In genomic region chr1:182281541-182281940, GRCh38 we compare ENCODE assay signal across 1 cellular context.
TF ChIP-seq lines count a peak whose summit lies in the region.

No MANE protein-coding gene starts in this region.

TF ChIP-seq in WTC11, 78 proteins besides CTCF, POLR2A, EP300 and RAD21 (continued from another document):
- TF ChIP-seq STAT6 (CRISPR knock-in tag; conservative IDR thresholded peaks at IDR 0.05; ENCODE audit: low read depth) (no peak), GTF2I (CRISPR knock-in tag; conservative IDR thresholded peaks at IDR 0.05) (no peak), IRF1 (CRISPR knock-in tag; IDR thresholded peaks at IDR 0.05) (no peak), ZMAT4 (CRISPR knock-in tag; IDR thresholded peaks at IDR 0.05) (no peak), E2F5 (CRISPR knock-in tag; IDR thresholded peaks at IDR 0.05) (no peak), MYBL2 (CRISPR knock-in tag; IDR thresholded peaks at IDR 0.05) (no peak)
